16 cellular contexts compared by ENCODE assay signal in genomic region chrY:19541485-19542306, GRCh38.
DNase-seq lines count a peak whose midpoint lies in the region; ATAC-seq and TF ChIP-seq lines count a peak whose summit lies in the region.
"Had no signal": no experiment of that assay in that cellular context is flagged by ENCODE, and none has a peak within 500 bp of the region (broad histone marks: within the 10 kb centered on the region; RNA-seq: fewer than 3 reads in every experiment).

No MANE protein-coding gene starts in this region.

- H3K27me3 ChIP-seq in foreskin keratinocyte, result no peaks in the 10 kb centered on the region
- H3K27me3 ChIP-seq: SJSA1 had no signal

- no peak for TF ChIP-seq CTCF in foreskin keratinocyte (conservative IDR thresholded peaks at IDR 0.05)

- peak in 1 of 2 donors; percentile 3 for DNase-seq in foreskin keratinocyte
- DNase-seq in kidney tubule cell (ENCODE audit: low spot score), result no peak
- DNase-seq in HCEC 1CT, result no peak
- DNase-seq in head of caudate nucleus, result no peak
- no peak for DNase-seq in NOMO-1 treated with DMSO at 0.1 percent for 48 hours (lab: John Stamatoyannopoulos, UW; ENCODE audit: unreplicated experiment)
- DNase-seq: activated gamma-delta T cell treated with Interleukin-2 at 50 U/mL for 16 hours; hippocampal formation; naive thymus-derived CD4-positive, alpha-beta T cell; NCI-H1092 treated with DMSO at 0.1 percent for 48 hours had no signal

- peak; percentile 88 for ATAC-seq in GM18498 (IDR thresholded peaks at IDR 0.05; ENCODE audit: unreplicated experiment)
- ATAC-seq in GM21619 (IDR thresholded peaks at IDR 0.05; ENCODE audit: unreplicated experiment), result peak; percentile 96
- ATAC-seq in HG03280 (IDR thresholded peaks at IDR 0.05; ENCODE audit: unreplicated experiment), result peak; percentile 96
- peak; percentile 43 for ATAC-seq in foreskin keratinocyte
- ATAC-seq: esophagus mucosa; K562; naive thymus-derived CD4-positive, alpha-beta T cell had no signal

- no peaks in the 10 kb centered on the region for H3K4me1 ChIP-seq in foreskin keratinocyte
- H3K4me1 ChIP-seq: prostate gland, SJSA1 had no signal

- intact Hi-C loops in head of caudate nucleus (cut with DNase I), result no loop called here

- H3K27ac ChIP-seq in foreskin keratinocyte, result no peak overlapping the region
- H3K27ac ChIP-seq: prostate gland, SJSA1 had no signal

Comparison
In these comparisons a context has a peak if more than half of its experiments do, and no peak if none do; other contexts are left out.
1. ATAC-seq: peak in every context shown above with its lines; median percentile 96 in GM21619; 96 in HG03280; 88 in GM18498; 43 in foreskin keratinocyte.